1 cellular context compared by ENCODE assay signal in genomic region chr3:14298442-14298841, GRCh38.
TF ChIP-seq lines count a peak whose summit lies in the region.

No MANE protein-coding gene starts in this region.

TF ChIP-seq in H1, 55 proteins besides CTCF, POLR2A, EP300 and RAD21 (continued from another document):
- TF ChIP-seq CHD7 (IDR thresholded peaks at IDR 0.05; ENCODE audit: insufficient replicate concordance, low read length): no peak
